ENCODE assay signal across 18 cellular contexts in the genomic region with DNA sequence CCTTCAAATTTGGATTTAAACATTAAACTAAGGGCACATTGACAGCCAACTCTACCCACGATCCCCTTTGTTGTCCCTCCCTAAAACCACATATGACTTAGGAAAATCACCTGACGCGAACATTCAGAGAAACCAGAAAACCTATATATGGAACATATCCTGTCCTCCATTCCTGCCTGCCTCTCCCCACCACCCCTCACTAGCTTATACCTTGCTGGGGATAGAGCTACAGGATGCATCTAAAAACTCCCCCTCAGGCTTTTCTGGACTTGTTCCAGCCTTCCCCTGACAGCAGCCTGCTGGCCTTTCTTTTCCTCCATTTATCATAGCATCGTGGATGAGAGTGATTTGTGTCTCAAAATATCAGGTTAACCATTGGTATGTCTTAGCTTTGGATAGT. TPM values are rescaled to one million over a fixed set of nuclear protein-coding genes. Genes with fewer than 3 reads are reported as not detected.
DNase-seq lines count a peak whose midpoint lies in the region; ATAC-seq and TF ChIP-seq lines count a peak whose summit lies in the region.
"Had no signal": no experiment of that assay in that cellular context is flagged by ENCODE, and none has a peak within 500 bp of the region (broad histone marks: within the 10 kb centered on the region; RNA-seq: fewer than 3 reads in every experiment).

No MANE protein-coding gene starts in this region.

- H3K4me3 ChIP-seq in BLaER1: no peak overlapping the region
- no peak overlapping the region for H3K4me3 ChIP-seq in CD8-positive, alpha-beta T cell (ENCODE audit: low read depth, low read length)
- H3K4me3 ChIP-seq: heart left ventricle had no signal

- H3K4me3 Mint-ChIP-seq in CD8-positive, alpha-beta T cell: peak overlapping the region; percentile 53
- H3K4me3 Mint-ChIP-seq in immature natural killer cell: peak overlapping the region in 3 of 5 donors; percentile 0 to 66 (median 36)
- H3K4me3 Mint-ChIP-seq: dendritic cell treated with granulocyte-macrophage colony-stimulating factor and Interleukin-4, amounts not matched to agents 40 ng/mL and 50 ng/mL, for 4 days had no signal

- no peaks in the 10 kb centered on the region for H3K36me3 ChIP-seq in BLaER1
- H3K36me3 ChIP-seq in CD8-positive, alpha-beta T cell (ENCODE audit: insufficient read depth, low read length): no peaks in the 10 kb centered on the region
- H3K36me3 ChIP-seq: heart left ventricle had no signal

- POLR2A ChIA-PET in CD8-positive, alpha-beta T cell (lab: Charles Lee): no interaction called here

- DNase-seq in CD8-positive, alpha-beta T cell: no peak
- DNase-seq in OCI-M1 (lab: John Stamatoyannopoulos, UW) (peak; percentile 33), immature natural killer cell (no peak), NCI-H345 treated with DMSO at 0.1 percent for 48 hours (lab: John Stamatoyannopoulos, UW; ENCODE audit: unreplicated experiment) (no peak), Ammon's horn (ENCODE audit: low spot score) (no peak), AG08396 (ENCODE audit: low spot score) (no peak)
- DNase-seq: EL, HCEC 1CT, heart left ventricle, kidney, NCI-H1417, NCI-H446, posterior cingulate gyrus, SW 1271 had no signal

- no peak overlapping the region for H3K9ac ChIP-seq in BLaER1

- H4K20me1 ChIP-seq in BLaER1: peaks cover 100% of the 10 kb centered on the region

- H3K27ac ChIP-seq in BLaER1: no peak overlapping the region
- H3K27ac ChIP-seq in CD8-positive, alpha-beta T cell (ENCODE audit: low read depth, low read length): no peak overlapping the region
- H3K27ac ChIP-seq: C4-2B, heart left ventricle had no signal

- no peak for TF ChIP-seq CTCF in CD8-positive, alpha-beta T cell (IDR thresholded peaks at IDR 0.05)

- intact Hi-C loops in CD8-positive, alpha-beta T cell (cut with DNase I, micrococcal nuclease): loop anchor here in 1 of 2 experiments (5.0 kb wide), 1 partner anchor 455 kb away; the partner anchor contains the start of gene MBNL3

- H3K4me1 Mint-ChIP-seq in CD8-positive, alpha-beta T cell (ENCODE audit: low read depth): peaks cover 77% of the 10 kb centered on the region
- H3K4me1 Mint-ChIP-seq in immature natural killer cell: peaks cover 76 to 91% of the 10 kb centered on the region in 2 donors

- no peaks in the 10 kb centered on the region for H3K27me3 Mint-ChIP-seq in CD8-positive, alpha-beta T cell (ENCODE audit: low read depth)
- peaks cover 0 to 6% (median 2%) of the 10 kb centered on the region in 3 donors for H3K27me3 Mint-ChIP-seq in immature natural killer cell (ENCODE audit: low read depth in 3 of 3)
- H3K27me3 Mint-ChIP-seq: dendritic cell treated with granulocyte-macrophage colony-stimulating factor and Interleukin-4, amounts not matched to agents 40 ng/mL and 50 ng/mL, for 4 days had no signal

- peak overlapping the region; percentile 58 for H3K27ac Mint-ChIP-seq in CD8-positive, alpha-beta T cell
- H3K27ac Mint-ChIP-seq in immature natural killer cell: peak overlapping the region in 5 of 6 donors; percentile 7 to 65 (median 23)
- H3K27ac Mint-ChIP-seq: dendritic cell treated with granulocyte-macrophage colony-stimulating factor and Interleukin-4, amounts not matched to agents 40 ng/mL and 50 ng/mL, for 4 days had no signal

- no peak for ATAC-seq in CD8-positive, alpha-beta T cell
- ATAC-seq: esophagus mucosa, heart left ventricle had no signal

- 0 out of 2 replicates have a peak, but pooled peaks cover 4% of the 10 kb centered on the region for H3K9me3 ChIP-seq in BLaER1
- H3K9me3 ChIP-seq in CD8-positive, alpha-beta T cell (ENCODE audit: low read length): no peaks in the 10 kb centered on the region
- H3K9me3 ChIP-seq: heart left ventricle had no signal

- H3K4me2 ChIP-seq in BLaER1: 0 out of 2 replicates have a peak overlapping the region, but pooled peaks have one; percentile 16

- peaks cover 22% of the 10 kb centered on the region for H3K36me3 Mint-ChIP-seq in CD8-positive, alpha-beta T cell
- H3K36me3 Mint-ChIP-seq in immature natural killer cell: no peaks in the 10 kb centered on the region

- H3K4me1 ChIP-seq in BLaER1: peaks cover 22% of the 10 kb centered on the region
- H3K4me1 ChIP-seq in CD8-positive, alpha-beta T cell (ENCODE audit: insufficient read depth, low read length): peaks cover 62% of the 10 kb centered on the region
- H3K4me1 ChIP-seq: heart left ventricle had no signal

- CTCF ChIA-PET in CD8-positive, alpha-beta T cell (lab: Charles Lee): interaction anchor here (1.2 kb wide), 1 partner anchor 39 kb away, joined by 3 read pairs; no protein-coding TSS in a partner anchor

- peaks cover 86% of the 10 kb centered on the region for H3K27me3 ChIP-seq in BLaER1
- no peaks in the 10 kb centered on the region for H3K27me3 ChIP-seq in CD8-positive, alpha-beta T cell (ENCODE audit: insufficient read depth, low read length)

- H3K9me3 Mint-ChIP-seq in CD8-positive, alpha-beta T cell: no peaks in the 10 kb centered on the region
- H3K9me3 Mint-ChIP-seq in immature natural killer cell: no peaks in the 10 kb centered on the region
- H3K9me3 Mint-ChIP-seq: dendritic cell treated with granulocyte-macrophage colony-stimulating factor and Interleukin-4, amounts not matched to agents 40 ng/mL and 50 ng/mL, for 4 days had no signal

RNA-seq across cellular contexts. Expression of gene STK26, which starts 8.8 kb away (rescaled TPM):
- 10 to 100 TPM; 33.8 to 34.1 TPM for total RNA-seq in CD8-positive, alpha-beta T cell
- 100 to 1,000 TPM in 2 of 3 donors, 10 to 100 TPM in 1; 94.0 to 114 (median 104) TPM for polyA plus RNA-seq in immature natural killer cell
